7 cellular contexts compared by ENCODE assay signal in the genomic region with DNA sequence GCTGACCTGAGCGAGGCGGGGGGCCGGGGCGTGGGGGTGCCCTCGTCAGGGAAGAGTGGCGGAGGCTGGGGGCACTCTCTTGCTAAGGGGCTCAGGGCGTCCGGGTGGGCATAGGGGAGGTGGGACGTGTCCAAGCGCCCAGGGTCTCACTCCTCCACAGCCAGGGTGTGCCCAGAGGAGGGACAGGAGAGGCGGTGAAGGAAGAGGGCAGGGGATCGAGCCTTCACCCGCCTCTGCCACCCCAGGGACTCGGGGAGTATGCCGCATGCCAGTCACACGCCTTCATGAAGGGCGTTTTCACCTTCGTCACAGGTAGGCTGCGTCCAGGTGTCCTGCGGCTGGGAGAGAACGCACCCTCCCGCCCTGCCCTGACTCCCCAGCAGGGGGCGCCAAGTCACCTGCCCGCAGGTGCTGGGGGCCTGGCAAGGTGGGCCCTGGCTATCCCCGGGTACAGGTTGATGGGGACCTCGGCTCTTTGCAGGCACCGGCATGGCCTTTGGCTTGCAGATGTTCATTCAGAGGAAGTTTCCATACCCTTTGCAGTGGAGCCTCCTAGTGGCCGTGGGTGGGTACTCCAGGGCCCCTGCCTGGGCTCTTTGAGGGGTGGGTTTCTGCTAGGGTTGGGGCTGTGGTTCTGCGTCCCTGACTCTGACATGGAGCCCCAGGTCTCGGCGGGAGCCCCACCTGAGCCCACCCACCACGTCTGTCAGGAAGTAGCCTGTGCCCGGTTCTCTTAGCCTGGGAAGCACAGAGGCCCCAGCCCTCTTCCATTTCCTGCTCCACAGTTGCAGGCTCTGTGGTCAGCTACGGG. TPM values are rescaled to one million over a fixed set of nuclear protein-coding genes. Genes with fewer than 3 reads are reported as not detected.
A peak's percentile ranks its signal among the peaks of the same experiment; 100 is the strongest.
DNase-seq lines count a peak whose midpoint lies in the region; ATAC-seq and TF ChIP-seq lines count a peak whose summit lies in the region.

No MANE protein-coding gene starts in this region.

- peaks cover 41% of the 10 kb centered on the region for H3K4me1 Mint-ChIP-seq in activated naive CD4-positive, alpha-beta T cell treated with anti-CD3 and anti-CD28 coated beads, Interleukin-2, amount 10 ng/mL, durations not matched to agents 7 days and 5 days

- intact Hi-C loops in left ventricle myocardium inferior (cut with micrococcal nuclease) (no loop called here), sciatic nerve (cut with DNase I) (no loop called here)

- H3K9me3 ChIP-seq in RWPE2 (ENCODE audit: severe bottlenecking) (no peaks in the 10 kb centered on the region), left ventricle myocardium inferior (replicated peaks) (no peaks in the 10 kb centered on the region)

- H3K36me3 Mint-ChIP-seq in activated naive CD4-positive, alpha-beta T cell treated with anti-CD3 and anti-CD28 coated beads, Interleukin-2, amount 10 ng/mL, durations not matched to agents 7 days and 5 days, result no peaks in the 10 kb centered on the region

- peaks cover 9% of the 10 kb centered on the region for H3K4me1 ChIP-seq in RWPE2 (ENCODE audit: insufficient read depth, poor library complexity, severe bottlenecking)
- H3K4me1 ChIP-seq in left ventricle myocardium inferior, result peaks cover 69% of the 10 kb centered on the region

- H3K27ac Mint-ChIP-seq in activated naive CD4-positive, alpha-beta T cell treated with anti-CD3 and anti-CD28 coated beads, Interleukin-2, amount 10 ng/mL, durations not matched to agents 7 days and 5 days, result peak overlapping the region; percentile 95

- ATAC-seq in RWPE2 (ENCODE audit: low read depth) (peak; percentile 63), sciatic nerve (peak; percentile 1), HG03521 (IDR thresholded peaks at IDR 0.05; ENCODE audit: unreplicated experiment) (no peak)

- peaks cover 6% of the 10 kb centered on the region for H3K27me3 ChIP-seq in RWPE2 (ENCODE audit: insufficient read depth, poor library complexity, severe bottlenecking)
- H3K27me3 ChIP-seq in left ventricle myocardium inferior (ENCODE audit: low read depth), result no peaks in the 10 kb centered on the region

- DNase-seq in HPDE6-E6E7 (ENCODE audit: extremely low spot score), result peak; percentile 81
- no peak for DNase-seq in RWPE2 (ENCODE audit: low spot score)
- DNase-seq in activated naive CD4-positive, alpha-beta T cell treated with anti-CD3 and anti-CD28 coated beads, Interleukin-2, amount 10 ng/mL, durations not matched to agents 7 days and 5 days, result peak; percentile 79
- DNase-seq in left ventricle myocardium inferior, result peak; percentile 40
- peak; percentile 82 for DNase-seq in sciatic nerve (ENCODE audit: low spot score)

- H3K36me3 ChIP-seq in RWPE2 (ENCODE audit: low read depth) (peaks cover 14% of the 10 kb centered on the region), left ventricle myocardium inferior (peaks cover 11% of the 10 kb centered on the region)

- CTCF ChIA-PET in activated naive CD4-positive, alpha-beta T cell treated with anti-CD3 and anti-CD28 coated beads, Interleukin-2, amount 10 ng/mL, durations not matched to agents 7 days and 5 days (lab: Charles Lee), result interaction anchor here (0.8 to 3.3 kb wide), 10 partner anchors 9 to 244 kb away, joined by 3 to 29 read pairs (median 4); a partner anchor contains a TSS

- peak overlapping the region; percentile 61 for H3K4me3 ChIP-seq in RWPE2 (ENCODE audit: severe bottlenecking)
- peak overlapping the region; percentile 90 for H3K4me3 ChIP-seq in left ventricle myocardium inferior

- peaks cover 28% of the 10 kb centered on the region for H3K27me3 Mint-ChIP-seq in activated naive CD4-positive, alpha-beta T cell treated with anti-CD3 and anti-CD28 coated beads, Interleukin-2, amount 10 ng/mL, durations not matched to agents 7 days and 5 days

- no peaks in the 10 kb centered on the region for H3K9me3 Mint-ChIP-seq in activated naive CD4-positive, alpha-beta T cell treated with anti-CD3 and anti-CD28 coated beads, Interleukin-2, amount 10 ng/mL, durations not matched to agents 7 days and 5 days

- H3K27ac ChIP-seq in RWPE2 (ENCODE audit: poor library complexity, severe bottlenecking) (peak overlapping the region; percentile 51), left ventricle myocardium inferior (replicated peaks) (peak overlapping the region; percentile 99)

- peak; percentile 97 for TF ChIP-seq CTCF in GM12874 (IDR thresholded peaks at IDR 0.05; ENCODE audit: insufficient read depth, low read depth, low read length)
- TF ChIP-seq CTCF in RWPE2 (IDR thresholded peaks at IDR 0.05; ENCODE audit: poor library complexity, severe bottlenecking), result peak; percentile 98
- TF ChIP-seq CTCF in left ventricle myocardium inferior (IDR thresholded peaks at IDR 0.05; ENCODE audit: borderline replicate concordance), result peak; percentile 92

- peak overlapping the region; percentile 82 for H3K4me3 Mint-ChIP-seq in activated naive CD4-positive, alpha-beta T cell treated with anti-CD3 and anti-CD28 coated beads, Interleukin-2, amount 10 ng/mL, durations not matched to agents 7 days and 5 days

RNA-seq across cellular contexts. Expression of a gene that starts 0.5 kb away (rescaled TPM):
- total RNA-seq in left ventricle myocardium inferior (71.4 TPM), sciatic nerve (37.8 TPM)

RNA-seq across cellular contexts. Expression of a gene that starts 4.5 kb away (rescaled TPM):
- total RNA-seq in left ventricle myocardium inferior, result 2.1 TPM
- total RNA-seq in sciatic nerve, result 2.5 TPM

RNA-seq across cellular contexts. Expression of a gene that starts 16.1 kb away (rescaled TPM):
- total RNA-seq in left ventricle myocardium inferior, result 64.1 TPM
- total RNA-seq in sciatic nerve, result 46.9 TPM

RNA-seq across cellular contexts. Expression of a gene that starts 27.4 kb away (rescaled TPM):
- total RNA-seq in left ventricle myocardium inferior, result 0.41 TPM
- not detected for total RNA-seq in sciatic nerve

RNA-seq across cellular contexts. Expression of a gene that starts 33.6 kb away (rescaled TPM):
- total RNA-seq in left ventricle myocardium inferior, result not detected
- total RNA-seq in sciatic nerve, result not detected
